Comparison of ENCODE assay signal across 23 cellular contexts in genomic region chr1:157098519-157098918, GRCh38. TPM values are rescaled to one million over a fixed set of nuclear protein-coding genes. Genes with fewer than 3 reads are reported as not detected.
"Had no signal": no experiment of that assay in that cellular context is flagged by ENCODE, and none has a peak within 500 bp of the region (broad histone marks: within the 10 kb centered on the region; RNA-seq: fewer than 3 reads in every experiment).

No MANE protein-coding gene starts in this region.

- ATAC-seq: HepG2 had no signal

- H3K36me3 ChIP-seq: MG63 had no signal

- H3K9me3 ChIP-seq: MG63, SK-N-SH had no signal

- H3K27ac ChIP-seq: RWPE1 had no signal

- DNase-seq: IMR-90, Karpas-422, KG1, MG63, NCI-H1092, NCI-H1105 treated with DMSO at 0.1 percent for 48 hours, NCI-H1436, NCI-H187, NCI-H2029, NCI-H2081 treated with DMSO at 0.1 percent for 48 hours, NCI-H2171, NCI-H226, NCI-H446, NCI-H510A, NCI-H524 treated with DMSO at 0.1 percent for 48 hours, NCI-H69, NCI-H774, SHP77, SK-N-SH had no signal

- H3K4me3 ChIP-seq: MG63 had no signal

- H3K27me3 ChIP-seq: MG63 had no signal

RNA-seq across cellular contexts. Expression of gene ETV3L, which starts 1.1 kb away (rescaled TPM):
- total RNA-seq: HepG2, HT1080, IMR-90, SK-MEL-5 had no signal
- polyA plus RNA-seq: HepG2, IMR-90, SK-N-SH had no signal
